ENCODE assay signal across 9 cellular contexts in genomic region chr2:196592331-196592911, GRCh38. TPM values are rescaled to one million over a fixed set of nuclear protein-coding genes. Genes with fewer than 3 reads are reported as not detected.
DNase-seq lines count a peak whose midpoint lies in the region; ATAC-seq, FAIRE-seq and TF ChIP-seq lines count a peak whose summit lies in the region.
"Had no signal": no experiment of that assay in that cellular context is flagged by ENCODE, and none has a peak within 500 bp of the region (broad histone marks: within the 10 kb centered on the region; RNA-seq: fewer than 3 reads in every experiment).

No MANE protein-coding gene starts in this region.

- H4K20me1 ChIP-seq in keratinocyte (ENCODE audit: control insufficient read depth, extremely low read depth, insufficient read depth, low read length): no peaks in the 10 kb centered on the region

- H3K27ac Mint-ChIP-seq in activated CD4-positive, alpha-beta T cell treated with anti-CD3 and anti-CD28 coated beads, Interleukin-2, amount 10 ng/mL, durations not matched to agents 7 days and 5 days: no peak overlapping the region
- no peak overlapping the region for H3K27ac Mint-ChIP-seq in stimulated activated memory B cell treated with anti-CD40 and anti-IgM and Interleukin-4, amounts not matched to agents 10 μg/mL and 1 μg/mL and 100 μg/mL, for 72 hours

- H3K36me3 ChIP-seq in keratinocyte (ENCODE audit: control insufficient read depth in 2 of 2, extremely low read depth in 1 of 2, insufficient read depth in 2 of 2, low read length in 2 of 2): no peaks in the 10 kb centered on the region
- H3K36me3 ChIP-seq: neutrophil had no signal

- no peaks in the 10 kb centered on the region for H3K9me1 ChIP-seq in keratinocyte (ENCODE audit: control insufficient read depth, extremely low read depth, insufficient read depth, low read length)

- peak overlapping the region; percentile 49 for H2AFZ ChIP-seq in keratinocyte (ENCODE audit: control insufficient read depth, low read length)

- POLR2A ChIA-PET in activated CD4-positive, alpha-beta T cell treated with anti-CD3 and anti-CD28 coated beads, Interleukin-2, amount 10 ng/mL, durations not matched to agents 7 days and 5 days (lab: Charles Lee): no interaction called here

- H3K9me3 Mint-ChIP-seq in activated CD4-positive, alpha-beta T cell treated with anti-CD3 and anti-CD28 coated beads, Interleukin-2, amount 10 ng/mL, durations not matched to agents 7 days and 5 days: no peaks in the 10 kb centered on the region
- no peaks in the 10 kb centered on the region for H3K9me3 Mint-ChIP-seq in stimulated activated memory B cell treated with anti-CD40 and anti-IgM and Interleukin-4, amounts not matched to agents 10 μg/mL and 1 μg/mL and 100 μg/mL, for 72 hours

- dilution Hi-C loops in keratinocyte (cut with MboI; ENCODE audit: extremely low pct_ligation_motif_present, low sequenced_read_pairs): no loop called here

- ATAC-seq in HG02884 (IDR thresholded peaks at IDR 0.05; ENCODE audit: unreplicated experiment): peak; percentile 35
- no peak for ATAC-seq in stimulated activated memory B cell treated with anti-CD40 and anti-IgM and Interleukin-4, amounts not matched to agents 10 μg/mL and 1 μg/mL and 100 μg/mL, for 72 hours

- peak overlapping the region; percentile 83 for H3K4me2 ChIP-seq in keratinocyte (ENCODE audit: control insufficient read depth, extremely low read depth, insufficient read depth, low read depth, low read length)

- in situ Hi-C loops in T47D (cut with HindIII; ENCODE audit: low pct_unique_long_range_greater_than_20kb, low sequenced_read_pairs): no loop called here

- peaks cover 78% of the 10 kb centered on the region for H3K27me3 Mint-ChIP-seq in activated CD4-positive, alpha-beta T cell treated with anti-CD3 and anti-CD28 coated beads, Interleukin-2, amount 10 ng/mL, durations not matched to agents 7 days and 5 days
- peaks cover 74% of the 10 kb centered on the region for H3K27me3 Mint-ChIP-seq in stimulated activated memory B cell treated with anti-CD40 and anti-IgM and Interleukin-4, amounts not matched to agents 10 μg/mL and 1 μg/mL and 100 μg/mL, for 72 hours

- peaks cover 8% of the 10 kb centered on the region for H3K4me1 Mint-ChIP-seq in activated CD4-positive, alpha-beta T cell treated with anti-CD3 and anti-CD28 coated beads, Interleukin-2, amount 10 ng/mL, durations not matched to agents 7 days and 5 days
- H3K4me1 Mint-ChIP-seq in stimulated activated memory B cell treated with anti-CD40 and anti-IgM and Interleukin-4, amounts not matched to agents 10 μg/mL and 1 μg/mL and 100 μg/mL, for 72 hours: no peaks in the 10 kb centered on the region

- peaks cover 5% of the 10 kb centered on the region for H3K4me1 ChIP-seq in keratinocyte (ENCODE audit: control insufficient read depth, extremely low read depth, insufficient read depth, low read length)

- CTCF ChIA-PET in activated CD4-positive, alpha-beta T cell treated with anti-CD3 and anti-CD28 coated beads, Interleukin-2, amount 10 ng/mL, durations not matched to agents 7 days and 5 days (lab: Charles Lee): interaction anchor here (1.3 kb wide), 1 partner anchor 17 kb away, joined by 4 read pairs; no protein-coding TSS in a partner anchor

- TF ChIP-seq CTCF in keratinocyte (optimal IDR thresholded peaks at IDR 0.05 in 1 of 3, IDR thresholded peaks at IDR 0.05 in 1 of 3, conservative IDR thresholded peaks at IDR 0.05 in 1 of 3; ENCODE audit: extremely low read depth in 1 of 3, insufficient read depth in 2 of 3, low read length in 3 of 3): peak in 1 of 3 experiments; percentile 44

- no peaks in the 10 kb centered on the region for H3K36me3 Mint-ChIP-seq in activated CD4-positive, alpha-beta T cell treated with anti-CD3 and anti-CD28 coated beads, Interleukin-2, amount 10 ng/mL, durations not matched to agents 7 days and 5 days (ENCODE audit: low read depth)
- H3K36me3 Mint-ChIP-seq in stimulated activated memory B cell treated with anti-CD40 and anti-IgM and Interleukin-4, amounts not matched to agents 10 μg/mL and 1 μg/mL and 100 μg/mL, for 72 hours: no peaks in the 10 kb centered on the region

- peak overlapping the region; percentile 76 for H3K4me3 Mint-ChIP-seq in activated CD4-positive, alpha-beta T cell treated with anti-CD3 and anti-CD28 coated beads, Interleukin-2, amount 10 ng/mL, durations not matched to agents 7 days and 5 days
- H3K4me3 Mint-ChIP-seq in stimulated activated memory B cell treated with anti-CD40 and anti-IgM and Interleukin-4, amounts not matched to agents 10 μg/mL and 1 μg/mL and 100 μg/mL, for 72 hours: peak overlapping the region; percentile 68

- no peak overlapping the region for H3K9ac ChIP-seq in keratinocyte (ENCODE audit: control insufficient read depth, extremely low read depth, insufficient read depth, low read length)

- H3K79me2 ChIP-seq in keratinocyte (ENCODE audit: control insufficient read depth, insufficient read depth, low read length): no peaks in the 10 kb centered on the region

- no peak for DNase-seq in activated CD4-positive, alpha-beta T cell treated with anti-CD3 and anti-CD28 coated beads, Interleukin-2, amount 10 ng/mL, durations not matched to agents 7 days and 5 days
- no peak for DNase-seq in activated CD4-positive, alpha-beta T cell treated with anti-CD3 and anti-CD28 coated beads for 48 hours
- peak; percentile 33 for DNase-seq in NCI-H510A (lab: John Stamatoyannopoulos, UW)
- DNase-seq in T47D (ENCODE audit: low read depth in 1 of 2, low spot score in 1 of 2): peak; percentile 11 to 40
- no peak for DNase-seq in keratinocyte (ENCODE audit: low read depth, low spot score)
- DNase-seq in activated gamma-delta T cell (lab: John Stamatoyannopoulos, UW): no peak

- H3K27me3 ChIP-seq in keratinocyte (ENCODE audit: control insufficient read depth, extremely low read depth, insufficient read depth, low read length): peaks cover 28% of the 10 kb centered on the region

- no peak for FAIRE-seq in keratinocyte (lab: Jason Lieb, UNC)

- peak overlapping the region; percentile 52 to 75 (median 64) for H3K4me3 ChIP-seq in keratinocyte (ENCODE audit: control insufficient read depth in 2 of 3, extremely low read depth in 1 of 3, insufficient read depth in 2 of 3, low read depth in 1 of 3, low read length in 3 of 3)

- no peak overlapping the region for H3K27ac ChIP-seq in keratinocyte (ENCODE audit: control insufficient read depth, insufficient read depth, low read length)
- H3K27ac ChIP-seq: neutrophil had no signal

- H3K9me3 ChIP-seq in keratinocyte (ENCODE audit: control insufficient read depth, low read depth, low read length): no peaks in the 10 kb centered on the region
- H3K9me3 ChIP-seq: neutrophil had no signal

RNA-seq across cellular contexts. Expression of gene HECW2, which starts 0.9 kb away (rescaled TPM):
- under 1 TPM; 0.12 to 0.62 TPM for total RNA-seq in activated CD4-positive, alpha-beta T cell treated with anti-CD3 and anti-CD28 coated beads, Interleukin-2, amount 10 ng/mL, durations not matched to agents 7 days and 5 days
- 0.15 to 0.20 TPM (median 0.17 TPM) in 3 replicates for polyA plus RNA-seq in keratinocyte
- polyA plus RNA-seq in keratinocyte (2011; ENCODE audit: low read depth): 0.22 TPM
- 0.29 and 0.34 TPM in 2 replicates for polyA plus RNA-seq in keratinocyte (2011; cell fraction: cytosol; rRNA removed)
- 0.29 and 0.56 TPM in 2 replicates for polyA plus RNA-seq in keratinocyte (2011; cell fraction: nucleus; rRNA removed)
- polyA plus RNA-seq in keratinocyte (2012; ENCODE audit: low replicate concordance): 0.07 and 0.14 TPM in 2 replicates
- 0.51 to 0.82 TPM (median 0.76 TPM) in 3 replicates for polyA minus RNA-seq in keratinocyte
- not detected for polyA minus RNA-seq in keratinocyte (2011; cell fraction: cytosol; rRNA and poly(A)+ RNA removed)
- 0.42 and 0.85 TPM in 2 replicates for polyA minus RNA-seq in keratinocyte (2011; cell fraction: nucleus; rRNA and poly(A)+ RNA removed)

RNA-seq across cellular contexts. Expression of gene CCDC150, which starts 47.1 kb away (rescaled TPM):
- total RNA-seq in activated CD4-positive, alpha-beta T cell treated with anti-CD3 and anti-CD28 coated beads, Interleukin-2, amount 10 ng/mL, durations not matched to agents 7 days and 5 days: 10 to 100 TPM; 15.8 to 16.0 TPM
- 0.86 to 5.0 TPM (median 2.3 TPM) in 3 replicates for polyA plus RNA-seq in keratinocyte
- 1.2 TPM for polyA plus RNA-seq in keratinocyte (2011; ENCODE audit: low read depth)
- 0.26 and 0.40 TPM in 2 replicates for polyA plus RNA-seq in keratinocyte (2011; cell fraction: cytosol; rRNA removed)
- polyA plus RNA-seq in keratinocyte (2011; cell fraction: nucleus; rRNA removed): 9.2 and 10.6 TPM in 2 replicates
- 0.61 and 1.6 TPM in 2 replicates for polyA plus RNA-seq in keratinocyte (2012; ENCODE audit: low replicate concordance)
- polyA minus RNA-seq in keratinocyte: 1.2 to 7.8 TPM in 2 of 3 replicates, not detected in the other
- polyA minus RNA-seq in keratinocyte (2011; cell fraction: cytosol; rRNA and poly(A)+ RNA removed): not detected
- 1.3 and 3.6 TPM in 2 replicates for polyA minus RNA-seq in keratinocyte (2011; cell fraction: nucleus; rRNA and poly(A)+ RNA removed)

Comparison
In these comparisons a context has a peak if more than half of its experiments do, and no peak if none do; other contexts are left out.
1. DNase-seq: peak in NCI-H510A (single experiment) and T47D (2 of 2); none in activated CD4-positive, alpha-beta T cell treated with anti-CD3 and anti-CD28 coated beads, Interleukin-2, amount 10 ng/mL, durations not matched to agents 7 days and 5 days (single experiment), activated CD4-positive, alpha-beta T cell treated with anti-CD3 and anti-CD28 coated beads for 48 hours (single experiment), keratinocyte (single experiment) and activated gamma-delta T cell (single experiment).